In the genomic region with DNA sequence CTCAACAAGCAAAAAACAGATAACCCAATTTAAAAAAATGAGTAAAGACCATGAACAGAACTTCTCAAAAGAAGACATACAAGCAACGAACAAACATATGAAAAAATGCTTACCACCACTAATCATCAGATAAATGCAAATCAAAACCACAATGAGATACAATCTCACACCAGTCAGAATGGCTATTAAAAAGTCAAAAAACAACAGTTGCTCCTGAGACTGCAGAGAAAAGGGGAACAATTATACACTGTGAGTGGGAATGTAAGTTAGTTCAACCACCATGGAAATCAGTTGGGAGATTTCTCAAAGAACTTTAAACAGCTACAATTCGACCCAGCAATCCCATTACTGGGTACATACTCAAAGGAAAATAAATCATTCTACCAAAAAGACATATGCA, we compare ENCODE assay signal across 26 cellular contexts.
"Had no signal": no experiment of that assay in that cellular context is flagged by ENCODE, and none has a peak within 500 bp of the region (broad histone marks: within the 10 kb centered on the region; RNA-seq: fewer than 3 reads in every experiment).

No MANE protein-coding gene starts in this region.

- H3K36me3 Mint-ChIP-seq: activated naive CD4-positive, alpha-beta T cell treated with anti-CD3 and anti-CD28 coated beads, Interleukin-2, amount 50 U/mL, for 24 hours had no signal

- H3K27me3 ChIP-seq: esophagus muscularis mucosa, foreskin keratinocyte, heart left ventricle, neutrophil, testis, transverse colon had no signal

- H3K9me3 ChIP-seq: esophagus muscularis mucosa, heart left ventricle, left ventricle myocardium inferior, mucosa of descending colon, neutrophil, testis, transverse colon had no signal

- H3K4me3 Mint-ChIP-seq: activated CD4-positive, alpha-beta T cell treated with anti-CD3 and anti-CD28 coated beads, Interleukin-2, amount 10 ng/mL, durations not matched to agents 7 days and 5 days; activated CD8-positive, alpha-beta T cell treated with anti-CD3 and anti-CD28 coated beads for 36 hours; activated naive CD4-positive, alpha-beta T cell treated with anti-CD3 and anti-CD28 coated beads, Interleukin-2, amount 50 U/mL, for 24 hours; activated T-cell treated with anti-CD3 and anti-CD28 coated beads, Interleukin-2, amount 50 U/mL, for 4 hours; central memory CD8-positive, alpha-beta T cell; dendritic cell treated with granulocyte-macrophage colony-stimulating factor and Interleukin-4, amounts not matched to agents 40 ng/mL and 50 ng/mL, for 4 days; nephron progenitor cell had no signal

- H3K4me1 Mint-ChIP-seq: activated CD4-positive, alpha-beta T cell treated with anti-CD3 and anti-CD28 coated beads, Interleukin-2, amount 10 ng/mL, durations not matched to agents 7 days and 5 days; activated naive CD4-positive, alpha-beta T cell treated with anti-CD3 and anti-CD28 coated beads, Interleukin-2, amount 50 U/mL, for 24 hours; central memory CD8-positive, alpha-beta T cell; nephron progenitor cell had no signal

- ATAC-seq: activated CD4-positive, CD25-positive, alpha-beta regulatory T cell treated with anti-CD3 and anti-CD28 coated beads, Interleukin-2, amount 50 U/mL, for 24 hours; activated CD8-positive, alpha-beta T cell treated with anti-CD3 and anti-CD28 coated beads for 36 hours; activated T-cell treated with anti-CD3 and anti-CD28 coated beads, Interleukin-2, amount 50 U/mL, for 4 hours; foreskin keratinocyte; heart left ventricle; mucosa of descending colon; sciatic nerve; stimulated activated naive CD8-positive, alpha-beta T cell treated with anti-CD3 and anti-CD28 coated beads, Interleukin-15, Interleukin-2, amounts not matched to agents 100 U/mL and 50 U/mL, for 24 hours had no signal

- H3K36me3 ChIP-seq: esophagus muscularis mucosa, heart left ventricle, left ventricle myocardium inferior, neutrophil, transverse colon, WERI-Rb-1 had no signal

- H3K4me3 ChIP-seq: esophagus muscularis mucosa, heart left ventricle, left ventricle myocardium inferior, mucosa of descending colon, skin epidermis, testis, transverse colon had no signal

- H3K27me3 Mint-ChIP-seq: activated CD4-positive, alpha-beta T cell treated with anti-CD3 and anti-CD28 coated beads, Interleukin-2, amount 10 ng/mL, durations not matched to agents 7 days and 5 days; activated CD8-positive, alpha-beta T cell treated with anti-CD3 and anti-CD28 coated beads for 36 hours; central memory CD8-positive, alpha-beta T cell; dendritic cell treated with granulocyte-macrophage colony-stimulating factor and Interleukin-4, amounts not matched to agents 40 ng/mL and 50 ng/mL, for 4 days; progenitor cell of endocrine pancreas had no signal

- H3K27ac ChIP-seq: esophagus muscularis mucosa, foreskin keratinocyte, heart left ventricle, left ventricle myocardium inferior, neutrophil, skin epidermis, testis, transverse colon, WERI-Rb-1 had no signal

- H3K4me1 ChIP-seq: esophagus muscularis mucosa, foreskin keratinocyte, testis, transverse colon had no signal

- H3K9me3 Mint-ChIP-seq: activated CD8-positive, alpha-beta T cell treated with anti-CD3 and anti-CD28 coated beads for 36 hours; central memory CD8-positive, alpha-beta T cell; dendritic cell treated with granulocyte-macrophage colony-stimulating factor and Interleukin-4, amounts not matched to agents 40 ng/mL and 50 ng/mL, for 4 days had no signal

- H3K27ac Mint-ChIP-seq: activated CD4-positive, alpha-beta T cell treated with anti-CD3 and anti-CD28 coated beads, Interleukin-2, amount 10 ng/mL, durations not matched to agents 7 days and 5 days; activated CD8-positive, alpha-beta T cell treated with anti-CD3 and anti-CD28 coated beads for 36 hours; activated naive CD4-positive, alpha-beta T cell treated with anti-CD3 and anti-CD28 coated beads, Interleukin-2, amount 50 U/mL, for 24 hours; activated T-helper 2 cell treated with anti-CD3 and anti-CD28 coated beads, Interferon-gamma antibody, Interleukin-2, Interleukin-4, amounts not matched to agents 10 μg/mL and 5 μg/mL and 100 μg/mL, durations not matched to agents 14 hours and 24 hours and 36 hours; dendritic cell treated with granulocyte-macrophage colony-stimulating factor and Interleukin-4, amounts not matched to agents 40 ng/mL and 50 ng/mL, for 4 days; nephron progenitor cell; progenitor cell of endocrine pancreas had no signal

- DNase-seq: activated CD4-positive, alpha-beta T cell treated with anti-CD3 and anti-CD28 coated beads, Interleukin-2, amount 10 ng/mL, durations not matched to agents 7 days and 5 days; activated CD8-positive, alpha-beta T cell treated with anti-CD3 and anti-CD28 coated beads for 36 hours; activated T-cell treated with anti-CD3 and anti-CD28 coated beads, Interleukin-2, amount 50 U/mL, for 4 hours; foreskin keratinocyte; heart left ventricle; islet precursor cell; left ventricle myocardium inferior; mucosa of descending colon; nephron progenitor cell; stimulated activated CD4-positive, alpha-beta T cell treated with anti-CD3 and anti-CD28 coated beads, Interleukin-12 subunit alpha, Interleukin-12 subunit beta, amount 100 ng/mL, for 4 hours; stimulated activated CD4-positive, alpha-beta T cell treated with anti-CD3 and anti-CD28 coated beads, Interleukin-4, amount 100 ng/mL, for 1 hour; stimulated activated naive CD8-positive, alpha-beta T cell treated with anti-CD3 and anti-CD28 coated beads, Interleukin-15, Interleukin-2, amounts not matched to agents 100 U/mL and 50 U/mL, for 24 hours; SW 1271; testis; transverse colon; WERI-Rb-1 had no signal
